In the genomic region with DNA sequence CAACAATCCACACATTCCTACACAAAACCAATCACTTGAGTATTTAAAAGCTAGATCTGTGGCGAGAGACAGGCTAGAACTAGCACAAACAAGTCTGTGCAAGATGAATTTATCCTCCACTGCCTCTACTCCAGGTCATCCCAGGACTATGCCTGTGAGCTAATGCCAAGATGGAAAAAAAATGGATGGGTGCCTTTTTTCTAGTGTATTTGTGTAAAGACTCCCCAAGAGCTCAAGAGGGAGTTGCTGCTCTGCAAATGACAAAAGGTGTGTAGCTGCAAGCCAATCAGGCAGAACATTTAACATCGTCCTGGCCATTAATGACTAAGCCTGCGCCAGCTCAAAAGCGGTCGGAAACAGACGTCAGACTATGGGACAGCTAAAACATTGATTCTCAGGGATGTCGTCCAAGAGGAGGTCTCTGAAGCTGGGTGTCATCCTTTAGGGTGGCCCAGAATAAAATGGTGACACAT, we compare ENCODE assay signal across 12 cellular contexts. TPM values are rescaled to one million over a fixed set of nuclear protein-coding genes. Genes with fewer than 3 reads are reported as not detected.
A peak's percentile ranks its signal among the peaks of the same experiment; 100 is the strongest.
DNase-seq lines count a peak whose midpoint lies in the region; ATAC-seq, FAIRE-seq and TF ChIP-seq lines count a peak whose summit lies in the region.
"Had no signal": no experiment of that assay in that cellular context is flagged by ENCODE, and none has a peak within 500 bp of the region (broad histone marks: within the 10 kb centered on the region; RNA-seq: fewer than 3 reads in every experiment).

No MANE protein-coding gene starts in this region.

- no peaks in the 10 kb centered on the region for H4K20me1 ChIP-seq in H1 (replicated peaks in 1 of 2; ENCODE audit: control insufficient read depth in 1 of 2, insufficient read depth in 2 of 2, low read length in 2 of 2)

- POLR2A ChIA-PET in H1 (lab: Charles Lee; ENCODE audit: partially characterized antibody), result interaction anchor here (1.1 to 1.3 kb wide), 2 partner anchors 11 to 24 kb away, joined by 3 read pairs; no protein-coding TSS in a partner anchor

- no peak overlapping the region for H3K23ac ChIP-seq in H1 (ENCODE audit: insufficient read length)

- FAIRE-seq in H1 (lab: Jason Lieb, UNC), result no peak

- no peak overlapping the region for H2AK5ac ChIP-seq in H1 (ENCODE audit: low read depth, low read length)

- H2BK12ac ChIP-seq in H1 (ENCODE audit: low read depth, low read length), result no peak overlapping the region

- no peak overlapping the region for H2BK20ac ChIP-seq in H1 (ENCODE audit: low read length)

- peak; percentile 35 to 57 (median 44) for ATAC-seq in heart left ventricle
- no peak for ATAC-seq in Right ventricle myocardium inferior
- no peak for ATAC-seq in GM18517 (IDR thresholded peaks at IDR 0.05; ENCODE audit: unreplicated experiment)
- no peak for ATAC-seq in GM21367 (IDR thresholded peaks at IDR 0.05; ENCODE audit: unreplicated experiment)

- H2BK120ac ChIP-seq in H1 (replicated peaks; ENCODE audit: low read depth, low read length), result no peak overlapping the region

- no peak overlapping the region for H3K9ac ChIP-seq in H1 (replicated peaks in 1 of 4; ENCODE audit: extremely low read depth in 1 of 4, low read depth in 3 of 4, low read length in 3 of 4)

- H2BK15ac ChIP-seq in H1 (ENCODE audit: low read length), result no peak overlapping the region

- no peak overlapping the region for H4K8ac ChIP-seq in H1 (ENCODE audit: extremely low read depth, insufficient read depth, low read length)

- peaks cover 7% of the 10 kb centered on the region for H3K36me3 Mint-ChIP-seq in mesothelial cell of epicardium

- 58 to 72% (median 68%) methylated on average over 7 of the region's 7 CpGs for WGBS in heart left ventricle, 4 donors
- WGBS in H1 (ENCODE audit: extremely low coverage in 1 of 2, insufficient coverage in 1 of 2, insufficient read length in 1 of 2, insufficient replicate concordance in 2 of 2, low coverage in 1 of 2, low lambda C conversion rate in 2 of 2, missing lambda C conversion rate in 1 of 2), 2 experiments, result 91% methylated on average over 7 of the region's 7 CpGs; no CpG with 5 or more reads in 1 of the 2 experiments

- H3K56ac ChIP-seq in H1 (replicated peaks; ENCODE audit: insufficient read length, low read depth, low read length), result no peak overlapping the region

- no peaks in the 10 kb centered on the region for H3K79me1 ChIP-seq in H1 (ENCODE audit: low read depth, low read length)

- CTCF ChIA-PET in H1 (lab: Charles Lee; ENCODE audit: partially characterized antibody), result interaction anchor here (0.7 to 2.0 kb wide), 15 partner anchors 10 to 349 kb away, joined by 3 to 9 read pairs (median 5); no protein-coding TSS in a partner anchor

- H3K36me3 ChIP-seq in heart left ventricle, result peaks cover 0 to 10% (median 0%) of the 10 kb centered on the region in 9 donors
- H3K36me3 ChIP-seq in H1 (ENCODE audit: control insufficient read depth in 2 of 4, insufficient read depth in 4 of 4, low read length in 3 of 4), result no peaks in the 10 kb centered on the region

- no peak overlapping the region for H4K5ac ChIP-seq in H1 (ENCODE audit: insufficient read length, low read depth, low read length)

- H3K4me1 ChIP-seq in heart left ventricle, result peaks cover 6 to 88% (median 54%) of the 10 kb centered on the region in 12 donors
- H3K4me1 ChIP-seq in H1 (replicated peaks in 1 of 4; ENCODE audit: control insufficient read depth in 3 of 4, insufficient read depth in 4 of 4, low read length in 3 of 4), result no peaks in the 10 kb centered on the region; a peak in 1 of 7 replicates

- H3K23me2 ChIP-seq in H1 (ENCODE audit: low read depth, low read length), result no peaks in the 10 kb centered on the region

- peak overlapping the region in 3 of 12 donors; percentile 27 to 53 (median 39) for H3K27ac ChIP-seq in heart left ventricle
- no peak overlapping the region for H3K27ac ChIP-seq in H1 (ENCODE audit: low read depth, low read length)

- intact Hi-C loops in heart left ventricle (cut with DNase I) (no loop called here), Right ventricle myocardium inferior (cut with DNase I) (loop anchor here (10.0 kb wide), 1 partner anchor 195 kb away; no protein-coding TSS in a partner anchor)

- TF ChIP-seq CTCF in heart left ventricle (IDR thresholded peaks at IDR 0.05), result peak in 1 of 12 donors; percentile 11
- peak in 2 of 3 experiments; percentile 12 to 19; a peak in 2 of 4 replicates for TF ChIP-seq CTCF in H1 (IDR thresholded peaks at IDR 0.05; ENCODE audit: control extremely low read depth in 1 of 3, insufficient read depth in 1 of 3, low read depth in 1 of 3, low read length in 3 of 3)
- TF ChIP-seq CTCF in mesothelial cell of epicardium (IDR thresholded peaks at IDR 0.05; ENCODE audit: unreplicated experiment), result no peak

- no peaks in the 10 kb centered on the region for H3K27me3 Mint-ChIP-seq in mesothelial cell of epicardium (ENCODE audit: low read depth)

- no peak for DNase-seq in heart left ventricle
- no peak for DNase-seq in Right ventricle myocardium inferior (ENCODE audit: missing footprints)
- no peak for DNase-seq in H1 (ENCODE audit: low read depth in 1 of 2, low spot score in 2 of 2)
- DNase-seq in mesothelial cell of epicardium (ENCODE audit: low spot score in 2 of 2, unreplicated experiment in 2 of 2), result no peak
- no peak for DNase-seq in HUDEP-2 (lab: John Stamatoyannopoulos, UW; ENCODE audit: unreplicated experiment in 76 of 76)
- DNase-seq in activated gamma-delta T cell treated with Interleukin-2 at 50 U/mL for 16 hours, result no peak
- DNase-seq: activated CD4-positive, CD25-positive, alpha-beta regulatory T cell treated with anti-CD3 and anti-CD28 coated beads, Interleukin-2, amount 50 U/mL, for 72 hours; activated naive CD4-positive, alpha-beta T cell treated with anti-CD3 and anti-CD28 coated beads, Interleukin-2, amount 50 U/mL, for 16 hours; MG63; testis had no signal

- peak; percentile 42 to 63 for TF ChIP-seq RAD21 in H1 (IDR thresholded peaks at IDR 0.05 in 1 of 2, conservative IDR thresholded peaks at IDR 0.05 in 1 of 2; ENCODE audit: low read depth in 2 of 2, low read length in 2 of 2)

- H3K4me3 ChIP-seq in heart left ventricle (no peak overlapping the region), H1 (ENCODE audit: extremely low read depth in 1 of 4, insufficient read depth in 2 of 4, low read depth in 3 of 4, low read length in 4 of 4) (no peak overlapping the region)
- H3K4me3 ChIP-seq: MG63, testis had no signal

- H3K27me3 ChIP-seq in heart left ventricle (no peaks in the 10 kb centered on the region), H1 (replicated peaks in 1 of 4; ENCODE audit: control insufficient read depth in 3 of 4, extremely low read depth in 1 of 4, insufficient read depth in 3 of 4, low read length in 3 of 4) (no peaks in the 10 kb centered on the region)
- H3K27me3 ChIP-seq: MG63, testis had no signal

- TF ChIP-seq POLR2A in heart left ventricle (IDR thresholded peaks at IDR 0.05) (no peak), H1 (IDR thresholded peaks at IDR 0.05; ENCODE audit: control extremely low read depth in 1 of 2, low read depth in 2 of 2, low read length in 2 of 2) (no peak)

- no peak overlapping the region for H3K14ac ChIP-seq in H1 (ENCODE audit: insufficient read length)

- no peak for TF ChIP-seq EP300 in H1 (IDR thresholded peaks at IDR 0.05; ENCODE audit: borderline replicate concordance in 1 of 2, low read depth in 2 of 2, low read length in 2 of 2)

- H2BK5ac ChIP-seq in H1 (ENCODE audit: low read depth, low read length), result no peak overlapping the region

- peaks cover 75% of the 10 kb centered on the region for H3K4me1 Mint-ChIP-seq in mesothelial cell of epicardium

- no peak overlapping the region for H2AFZ ChIP-seq in H1 (ENCODE audit: low read length)

- peak overlapping the region; percentile 62 for H3K27ac Mint-ChIP-seq in mesothelial cell of epicardium

- H3K9me3 ChIP-seq in heart left ventricle, result no peaks in the 10 kb centered on the region
- no peaks in the 10 kb centered on the region for H3K9me3 ChIP-seq in H1 (ENCODE audit: insufficient read depth in 2 of 2, low read depth in 1 of 2, low read length in 1 of 2)
- H3K9me3 ChIP-seq: MG63, testis had no signal

- H3K4ac ChIP-seq in H1 (replicated peaks; ENCODE audit: insufficient read length, low read depth, low read length), result no peak overlapping the region

- no peaks in the 10 kb centered on the region for H3K9me3 Mint-ChIP-seq in mesothelial cell of epicardium

- H3K4me3 Mint-ChIP-seq in mesothelial cell of epicardium, result no peak overlapping the region

- H4K91ac ChIP-seq in H1 (replicated peaks; ENCODE audit: insufficient read length, low read length), result no peak overlapping the region

- no peak overlapping the region for H3K4me2 ChIP-seq in H1 (ENCODE audit: insufficient read depth in 1 of 2, low read depth in 2 of 2, low read length in 2 of 2)

- H3K18ac ChIP-seq in H1 (ENCODE audit: extremely low read depth, low read length), result no peak overlapping the region

- no peaks in the 10 kb centered on the region for H3K79me2 ChIP-seq in H1 (ENCODE audit: control insufficient read depth in 1 of 2, insufficient read depth in 2 of 2, low read length in 2 of 2)

TF ChIP-seq in H1, 55 proteins besides CTCF, POLR2A, EP300 and RAD21 (continues in another document):
- TF ChIP-seq POLR2AphosphoS5 (IDR thresholded peaks at IDR 0.05; ENCODE audit: low read depth, low read length) (no peak), CREB1 (IDR thresholded peaks at IDR 0.05) (no peak), RXRA (IDR thresholded peaks at IDR 0.05; ENCODE audit: insufficient read depth, low read depth, low read length) (no peak), GABPA (IDR thresholded peaks at IDR 0.05; ENCODE audit: borderline replicate concordance, insufficient read depth, low read length) (no peak), JUN (IDR thresholded peaks at IDR 0.05; ENCODE audit: low read depth, low read length) (no peak), NRF1 (IDR thresholded peaks at IDR 0.05; ENCODE audit: low read depth, low read length) (no peak), SRF (IDR thresholded peaks at IDR 0.05; ENCODE audit: low read depth, low read length) (no peak)
- TF ChIP-seq, protein P1, sequence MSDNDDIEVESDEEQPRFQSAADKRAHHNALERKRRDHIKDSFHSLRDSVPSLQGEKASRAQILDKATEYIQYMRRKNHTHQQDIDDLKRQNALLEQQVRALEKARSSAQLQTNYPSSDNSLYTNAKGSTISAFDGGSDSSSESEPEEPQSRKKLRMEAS (IDR thresholded peaks at IDR 0.05), result no peak

RNA-seq across cellular contexts. Expression of a gene that starts 21.9 kb away (rescaled TPM):
- total RNA-seq in heart left ventricle (10 to 100 TPM; 32.7 to 51.8 (median 37.6) TPM), Right ventricle myocardium inferior (42.5 TPM), mesothelial cell of epicardium (54.6 to 62.9 TPM (median 59.5 TPM) in 3 replicates)
- polyA plus RNA-seq in heart left ventricle (10 to 100 TPM in 1 of 2 donors, 1 to 10 TPM in 1; 8.7 to 13.9 TPM), H1 (2011; rRNA removed) (1.6 and 2.6 TPM in 2 replicates)
- 3.3 and 4.0 TPM in 2 replicates for total RNA-seq in H1 (2021; fragmentation: NEBNext Ultra II Directional; extraction: Animal tissue kit (Norgen Biotek cat#: 25700))
- 1.9 TPM for polyA plus RNA-seq in H1 (2011; cell fraction: cytosol; rRNA removed)
- polyA plus RNA-seq in H1 (2011; cell fraction: nucleus; rRNA removed), result 6.1 TPM
- polyA plus RNA-seq in H1 (2012, experiment 1 of 2), result 1.2 to 1.8 TPM (median 1.6 TPM) in 4 replicates
- polyA plus RNA-seq in H1 (2012, experiment 2 of 2), result 0.08 TPM
- polyA plus RNA-seq in H1 (2013, experiment 1 of 2), result 1.8 TPM
- polyA plus RNA-seq in H1 (2013, experiment 2 of 2), result 1.4 TPM
- 4.8 and 7.9 TPM in 2 replicates for polyA minus RNA-seq in H1 (2011; rRNA and poly(A)+ RNA removed)
- 5.8 TPM for polyA minus RNA-seq in H1 (2011; cell fraction: cytosol; rRNA and poly(A)+ RNA removed)
- 10.1 TPM for polyA minus RNA-seq in H1 (2011; cell fraction: nucleus; rRNA and poly(A)+ RNA removed)

Comparison
In these comparisons a context has a peak if more than half of its experiments do, and no peak if none do; other contexts are left out.
1. ATAC-seq: peak in heart left ventricle (4 of 4); none in Right ventricle myocardium inferior (single experiment), GM18517 (single experiment) and GM21367 (single experiment).